8 cellular contexts compared by ENCODE assay signal in the genomic region with DNA sequence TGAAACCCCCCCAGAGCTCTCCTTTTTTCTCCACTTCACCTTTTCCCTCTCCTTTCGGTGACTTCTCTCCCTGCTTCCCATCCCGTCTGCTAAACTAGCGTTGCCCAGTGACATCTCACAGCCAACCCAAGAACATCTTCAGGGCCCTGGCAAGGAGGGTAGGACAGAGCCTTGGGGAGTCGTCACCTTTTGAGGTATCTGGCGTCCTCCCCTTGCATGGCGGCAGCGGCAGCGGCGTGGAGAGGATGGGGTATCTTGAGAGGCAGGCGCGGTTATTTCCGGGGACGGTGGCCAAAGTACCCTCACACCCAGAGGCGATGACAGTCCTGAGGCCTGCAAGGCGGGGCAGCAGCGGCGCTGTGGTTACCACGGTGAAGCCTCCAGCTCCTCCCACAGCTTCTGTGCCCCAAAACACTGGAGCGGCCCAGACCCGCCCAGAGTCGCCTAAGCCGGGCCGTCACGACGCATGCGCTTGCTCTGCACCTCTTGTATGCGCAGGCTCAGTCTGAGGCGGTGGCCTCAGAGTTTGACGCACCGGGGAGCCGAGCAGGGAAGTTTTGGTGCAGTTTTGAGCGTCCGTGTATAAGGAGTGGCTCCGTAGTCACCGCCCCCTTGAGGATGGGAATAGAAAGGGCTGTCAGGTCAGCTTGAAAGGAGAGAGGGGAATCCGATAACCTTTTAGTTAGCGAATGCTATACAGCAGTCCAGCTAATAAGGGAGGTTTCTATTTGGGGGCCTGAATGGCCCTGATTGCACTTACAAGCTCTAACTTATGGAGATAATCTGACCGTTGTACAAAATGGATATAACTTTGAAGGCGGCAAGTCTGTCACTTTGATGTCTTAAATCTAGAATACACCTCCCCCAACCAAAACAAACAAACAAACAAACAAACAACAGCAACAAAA. TPM values are rescaled to one million over a fixed set of nuclear protein-coding genes. Genes with fewer than 3 reads are reported as not detected.
DNase-seq lines count a peak whose midpoint lies in the region; ATAC-seq, FAIRE-seq and TF ChIP-seq lines count a peak whose summit lies in the region.

Gene KIFAP3, minus strand, starts transcription at position 446 of the 908 bp plus-strand sequence. Its CDS starts 228 bp downstream, at position 218.

- 1% methylated on average over 39 of the region's 39 CpGs for WGBS in smooth muscle cell (ENCODE audit: low lambda C conversion rate)

- H2AFZ ChIP-seq in smooth muscle cell (ENCODE audit: low read depth): peak within 1 kb of the TSS; percentile 95

- ATAC-seq in GM18868 (IDR thresholded peaks at IDR 0.05; ENCODE audit: unreplicated experiment) (peak; percentile 97), HG03135 (IDR thresholded peaks at IDR 0.05; ENCODE audit: unreplicated experiment) (peak; percentile 99)

- H3K27ac ChIP-seq in WERI-Rb-1 (peak within 1 kb of the TSS; percentile 36; the same call in 1 of the 2 replicates), smooth muscle cell (ENCODE audit: low read depth) (peak within 1 kb of the TSS; percentile 71)

- H3K4me3 ChIP-seq in WERI-Rb-1 (ENCODE audit: low read depth, low read length) (peak within 1 kb of the TSS; percentile 76), bronchial epithelial cell (ENCODE audit: low read depth, low read length) (peak within 1 kb of the TSS; percentile 66), smooth muscle cell (peak within 1 kb of the TSS; percentile 66)

- FAIRE-seq in bronchial epithelial cell (lab: Jason Lieb, UNC): peak; percentile 28

- peak within 1 kb of the TSS; percentile 90 for H3K4me2 ChIP-seq in smooth muscle cell

- peak; percentile 99 for DNase-seq in ACHN
- DNase-seq in NCI-H2196 treated with DMSO at 0.1 percent for 48 hours (lab: John Stamatoyannopoulos, UW; ENCODE audit: unreplicated experiment): peak; percentile 97
- peak; percentile 92 for DNase-seq in WERI-Rb-1
- DNase-seq in bronchial epithelial cell (ENCODE audit: low read depth): peak; percentile 96
- DNase-seq in iPS-NIHi11 (ENCODE audit: low spot score): peak; percentile 93
- peak; percentile 88 for DNase-seq in smooth muscle cell (lab: John Stamatoyannopoulos, UW; ENCODE audit: unreplicated experiment)

- no peaks in the 10 kb centered on the region for H4K20me1 ChIP-seq in smooth muscle cell (ENCODE audit: low read depth)

- H3K79me2 ChIP-seq in smooth muscle cell (ENCODE audit: low read depth): peaks cover 48% of the 10 kb centered on the region

- TF ChIP-seq CTCF in WERI-Rb-1 (IDR thresholded peaks at IDR 0.05; ENCODE audit: low read depth, low read length) (peak; percentile 25; the same call in 1 of the 2 replicates), bronchial epithelial cell (IDR thresholded peaks at IDR 0.05; ENCODE audit: insufficient read depth, low read length, severe bottlenecking) (peak; percentile 64), smooth muscle cell (IDR thresholded peaks at IDR 0.05; ENCODE audit: borderline replicate concordance, insufficient read depth, poor library complexity, severe bottlenecking) (peak; percentile 38)

- in situ Hi-C loops in ACHN (cut with HindIII; ENCODE audit: low pct_ligation_motif_present, low pct_unique_long_range_greater_than_20kb, low sequenced_read_pairs): no loop called here

- H3K36me3 ChIP-seq in WERI-Rb-1 (no peaks in the 10 kb centered on the region), bronchial epithelial cell (ENCODE audit: control insufficient read depth, insufficient read depth, low read length) (no peaks in the 10 kb centered on the region), smooth muscle cell (ENCODE audit: low read depth) (peaks cover 5% of the 10 kb centered on the region)

- H3K4me1 ChIP-seq in smooth muscle cell (ENCODE audit: low read depth): peaks cover 14% of the 10 kb centered on the region

- no peaks in the 10 kb centered on the region for H3F3A ChIP-seq in smooth muscle cell (ENCODE audit: low read depth)

- H3K27me3 ChIP-seq in WERI-Rb-1 (ENCODE audit: insufficient read depth, low read depth, severe bottlenecking) (no peaks in the 10 kb centered on the region), bronchial epithelial cell (ENCODE audit: control insufficient read depth, insufficient read depth, low read length) (no peaks in the 10 kb centered on the region), smooth muscle cell (ENCODE audit: low read depth) (no peaks in the 10 kb centered on the region)

- H3K9me3 ChIP-seq in WERI-Rb-1 (ENCODE audit: severe bottlenecking) (no peaks in the 10 kb centered on the region), smooth muscle cell (replicated peaks; ENCODE audit: low read depth) (peaks cover 12% of the 10 kb centered on the region)

- peak within 1 kb of the TSS; percentile 64 for H3K9ac ChIP-seq in smooth muscle cell (ENCODE audit: low read depth)

RNA-seq across cellular contexts. Expression of gene KIFAP3, which starts in this region (rescaled TPM):
- total RNA-seq in bronchial epithelial cell: 11.1 and 15.7 TPM in 2 replicates
- 55.3 and 56.0 TPM in 2 replicates for total RNA-seq in smooth muscle cell
- polyA plus RNA-seq in smooth muscle cell: 29.3 and 37.1 TPM in 2 replicates

Comparison
In these comparisons a context has a peak if more than half of its experiments do, and no peak if none do; other contexts are left out.
1. Peak in every context shown above with its lines: DNase-seq, ATAC-seq, H3K4me3 ChIP-seq and H3K27ac ChIP-seq.